19 cellular contexts compared by ENCODE assay signal in the genomic region with DNA sequence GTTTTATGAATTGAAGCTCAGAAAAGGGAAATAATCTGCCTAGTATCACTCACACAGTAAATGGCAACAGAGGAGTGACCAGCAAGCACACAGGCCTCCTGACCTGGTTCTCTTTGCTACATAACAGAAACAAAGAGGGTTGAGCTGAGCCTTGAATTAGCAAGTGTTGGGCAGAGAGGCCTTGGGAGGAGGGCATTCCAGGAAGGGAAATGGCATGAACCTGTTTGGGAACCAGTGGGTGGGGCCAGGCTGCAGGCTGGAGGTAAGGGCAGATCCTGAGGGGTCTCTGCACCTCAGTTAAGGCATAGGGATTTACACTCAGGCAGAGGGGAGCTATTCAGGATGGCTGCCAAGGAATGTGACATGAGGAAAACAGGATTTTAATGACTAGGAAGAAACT.
"Had no signal": no experiment of that assay in that cellular context is flagged by ENCODE, and none has a peak within 500 bp of the region (broad histone marks: within the 10 kb centered on the region; RNA-seq: fewer than 3 reads in every experiment).

No MANE protein-coding gene starts in this region.

- H3K27me3 ChIP-seq: right atrium auricular region had no signal

- H3K4me3 ChIP-seq: right atrium auricular region had no signal

- H3K27ac ChIP-seq: epithelial cell of prostate, right atrium auricular region had no signal

- ATAC-seq: activated CD8-positive, alpha-beta memory T cell treated with anti-CD3 and anti-CD28 coated beads, Interleukin-2, amount 10 ng/mL, durations not matched to agents 7 days and 5 days; activated T-cell treated with anti-CD3 and anti-CD28 coated beads, Interleukin-2, amount 50 U/mL, for 4 hours; effector memory CD8-positive, alpha-beta T cell; left lobe of liver; naive thymus-derived CD8-positive, alpha-beta T cell; stimulated activated naive B cell treated with anti-CD40 and anti-IgM and Interleukin-4, amounts not matched to agents 10 μg/mL and 1 μg/mL and 100 μg/mL, for 72 hours had no signal

- H3K27me3 Mint-ChIP-seq: activated B cell treated with CpG ODN at 0.5 μM for 24 hours; activated CD4-positive, alpha-beta T cell treated with anti-CD3 and anti-CD28 coated beads, Interleukin-2, amount 10 ng/mL, durations not matched to agents 7 days and 5 days; activated CD8-positive, alpha-beta memory T cell treated with anti-CD3 and anti-CD28 coated beads, Interleukin-2, amount 10 ng/mL, durations not matched to agents 7 days and 5 days; dendritic cell treated with granulocyte-macrophage colony-stimulating factor and Interleukin-4, amounts not matched to agents 40 ng/mL and 50 ng/mL, for 4 days; effector memory CD8-positive, alpha-beta T cell; naive thymus-derived CD8-positive, alpha-beta T cell; stimulated activated naive B cell treated with anti-CD40 and anti-IgM and Interleukin-4, amounts not matched to agents 10 μg/mL and 1 μg/mL and 100 μg/mL, for 72 hours had no signal

- H3K27ac Mint-ChIP-seq: activated B cell treated with CpG ODN at 0.5 μM for 24 hours; activated CD4-positive, alpha-beta T cell treated with anti-CD3 and anti-CD28 coated beads, Interleukin-2, amount 10 ng/mL, durations not matched to agents 7 days and 5 days; activated CD8-positive, alpha-beta memory T cell treated with anti-CD3 and anti-CD28 coated beads, Interleukin-2, amount 10 ng/mL, durations not matched to agents 7 days and 5 days; dendritic cell treated with granulocyte-macrophage colony-stimulating factor and Interleukin-4, amounts not matched to agents 40 ng/mL and 50 ng/mL, for 4 days; effector memory CD8-positive, alpha-beta T cell; naive thymus-derived CD8-positive, alpha-beta T cell; stimulated activated naive B cell treated with anti-CD40 and anti-IgM and Interleukin-4, amounts not matched to agents 10 μg/mL and 1 μg/mL and 100 μg/mL, for 72 hours had no signal

- H3K4me3 Mint-ChIP-seq: activated B cell treated with CpG ODN at 0.5 μM for 24 hours; activated CD4-positive, alpha-beta T cell treated with anti-CD3 and anti-CD28 coated beads, Interleukin-2, amount 10 ng/mL, durations not matched to agents 7 days and 5 days; activated CD8-positive, alpha-beta memory T cell treated with anti-CD3 and anti-CD28 coated beads, Interleukin-2, amount 10 ng/mL, durations not matched to agents 7 days and 5 days; activated T-cell treated with anti-CD3 and anti-CD28 coated beads, Interleukin-2, amount 50 U/mL, for 4 hours; dendritic cell treated with granulocyte-macrophage colony-stimulating factor and Interleukin-4, amounts not matched to agents 40 ng/mL and 50 ng/mL, for 4 days; effector memory CD8-positive, alpha-beta T cell; naive thymus-derived CD8-positive, alpha-beta T cell; stimulated activated naive B cell treated with anti-CD40 and anti-IgM and Interleukin-4, amounts not matched to agents 10 μg/mL and 1 μg/mL and 100 μg/mL, for 72 hours had no signal

- H3K9me3 ChIP-seq: right atrium auricular region had no signal

- H3K4me1 ChIP-seq: right atrium auricular region had no signal

- H3K4me1 Mint-ChIP-seq: activated B cell treated with CpG ODN at 0.5 μM for 24 hours; stimulated activated naive B cell treated with anti-CD40 and anti-IgM and Interleukin-4, amounts not matched to agents 10 μg/mL and 1 μg/mL and 100 μg/mL, for 72 hours had no signal

- H3K9me3 Mint-ChIP-seq: activated B cell treated with CpG ODN at 0.5 μM for 24 hours; activated CD4-positive, alpha-beta T cell treated with anti-CD3 and anti-CD28 coated beads, Interleukin-2, amount 10 ng/mL, durations not matched to agents 7 days and 5 days; activated naive CD4-positive, alpha-beta T cell treated with anti-CD3 and anti-CD28 coated beads, Interleukin-2, amount 50 U/mL, for 72 hours; activated T-cell treated with anti-CD3 and anti-CD28 coated beads, Interleukin-2, amount 50 U/mL, for 4 hours; dendritic cell treated with granulocyte-macrophage colony-stimulating factor and Interleukin-4, amounts not matched to agents 40 ng/mL and 50 ng/mL, for 4 days; effector memory CD8-positive, alpha-beta T cell; naive thymus-derived CD8-positive, alpha-beta T cell; stimulated activated naive B cell treated with anti-CD40 and anti-IgM and Interleukin-4, amounts not matched to agents 10 μg/mL and 1 μg/mL and 100 μg/mL, for 72 hours had no signal

- DNase-seq: activated B cell treated with CpG ODN at 0.5 μM for 24 hours; activated CD4-positive, alpha-beta T cell treated with anti-CD3 and anti-CD28 coated beads, Interleukin-2, amount 10 ng/mL, durations not matched to agents 7 days and 5 days; activated CD8-positive, alpha-beta memory T cell treated with anti-CD3 and anti-CD28 coated beads, Interleukin-2, amount 10 ng/mL, durations not matched to agents 7 days and 5 days; activated effector memory CD4-positive, alpha-beta T cell treated with anti-CD3 and anti-CD28 coated beads, Interleukin-2, amount 50 U/mL, for 16 hours; activated T-cell treated with anti-CD3 and anti-CD28 coated beads, Interleukin-2, amount 50 U/mL, for 4 hours; effector memory CD8-positive, alpha-beta T cell; foreskin melanocyte; mammary epithelial cell; naive thymus-derived CD8-positive, alpha-beta T cell; occipital lobe; stimulated activated CD4-positive, alpha-beta T cell treated with anti-CD3 and anti-CD28 coated beads, Interleukin-2, amount 100 ng/mL, for 48 hours; stimulated activated naive B cell treated with anti-CD40 and anti-IgM and Interleukin-4, amounts not matched to agents 10 μg/mL and 1 μg/mL and 100 μg/mL, for 72 hours; SW 1271; trophoblast cell had no signal
